23 cellular contexts compared by ENCODE assay signal in genomic region chr2:202142540-202142939, GRCh38.
DNase-seq lines count a peak whose midpoint lies in the region; ATAC-seq, FAIRE-seq and TF ChIP-seq lines count a peak whose summit lies in the region.
"Had no signal": no experiment of that assay in that cellular context is flagged by ENCODE, and none has a peak within 500 bp of the region (broad histone marks: within the 10 kb centered on the region; RNA-seq: fewer than 3 reads in every experiment).

No MANE protein-coding gene starts in this region.

- H3K36me3 ChIP-seq in IMR-90 (ENCODE audit: control insufficient read depth, insufficient read depth, low read length), result no peaks in the 10 kb centered on the region
- no peaks in the 10 kb centered on the region for H3K36me3 ChIP-seq in GM12878 (ENCODE audit: control insufficient read depth in 2 of 2, insufficient read depth in 2 of 2, low read length in 1 of 2)
- no peaks in the 10 kb centered on the region for H3K36me3 ChIP-seq in endothelial cell of umbilical vein (ENCODE audit: control insufficient read depth in 2 of 2, extremely low read depth in 1 of 2, insufficient read depth in 2 of 2, low read length in 2 of 2)
- H3K36me3 ChIP-seq: BE2C; BLaER1 treated with 17β-estradiol and CSF1 and Interleukin-3, amounts not matched to agents 10 nM and 100 nM had no signal

- H3K9ac ChIP-seq in IMR-90 (ENCODE audit: low read depth, low read length) (no peak overlapping the region), GM12878 (ENCODE audit: control insufficient read depth, insufficient read depth, low read length) (no peak overlapping the region), endothelial cell of umbilical vein (replicated peaks; ENCODE audit: extremely low read depth, insufficient read depth, low read length) (no peak overlapping the region)
- H3K9ac ChIP-seq: BLaER1 treated with 17β-estradiol and CSF1 and Interleukin-3, amounts not matched to agents 10 nM and 100 nM; GM23248 had no signal

- TF ChIP-seq EP300 in GM12878 (IDR thresholded peaks at IDR 0.05; ENCODE audit: borderline replicate concordance in 1 of 2, control insufficient read depth in 1 of 2, low read depth in 2 of 2, low read length in 2 of 2), result no peak

- TF ChIP-seq POLR2A in IMR-90 (IDR thresholded peaks at IDR 0.05; ENCODE audit: low read depth, low read length) (no peak), GM12878 (IDR thresholded peaks at IDR 0.05; ENCODE audit: low read depth, low read length) (no peak), endothelial cell of umbilical vein (IDR thresholded peaks at IDR 0.05; ENCODE audit: low read depth, low read length) (no peak)

- peak overlapping the region; percentile 68; the same call in 1 of the 2 replicates for H2AK5ac ChIP-seq in IMR-90 (ENCODE audit: low read depth, low read length)

- no peak overlapping the region for H2AK9ac ChIP-seq in IMR-90 (replicated peaks; ENCODE audit: low read depth, low read length, poor library complexity)

- no peak overlapping the region for H3K23ac ChIP-seq in IMR-90 (ENCODE audit: low read depth, low read length)

- TF ChIP-seq CTCF in IMR-90 (conservative IDR thresholded peaks at IDR 0.05; ENCODE audit: low read depth, low read length) (no peak), GM12878 (IDR thresholded peaks at IDR 0.05 in 2 of 3, conservative IDR thresholded peaks at IDR 0.05 in 1 of 3; ENCODE audit: control insufficient read depth in 2 of 3, extremely low read depth in 1 of 3, insufficient read depth in 1 of 3, low read depth in 3 of 3, low read length in 3 of 3) (no peak), endothelial cell of umbilical vein (IDR thresholded peaks at IDR 0.05; ENCODE audit: extremely low read depth in 1 of 2, insufficient read depth in 1 of 2, low read depth in 1 of 2, low read length in 2 of 2) (no peak)

- H3K27me3 ChIP-seq in IMR-90 (ENCODE audit: control insufficient read depth, insufficient read depth, low read length) (no peaks in the 10 kb centered on the region), GM12878 (replicated peaks in 1 of 2; ENCODE audit: control insufficient read depth in 2 of 2, insufficient read depth in 2 of 2, low read length in 1 of 2) (peaks cover 0 to under 1% of the 10 kb centered on the region in 2 experiments; a peak in 1 of 4 replicates), endothelial cell of umbilical vein (ENCODE audit: control insufficient read depth in 2 of 2, insufficient read depth in 2 of 2, low read length in 2 of 2) (peaks cover 12% of the 10 kb centered on the region in 2 experiments)
- H3K27me3 ChIP-seq: BE2C; BLaER1 treated with 17β-estradiol and CSF1 and Interleukin-3, amounts not matched to agents 10 nM and 100 nM had no signal

- RAD21 ChIA-PET in GM12878 (lab: Charles Lee; ENCODE audit: unreplicated experiment), result no interaction called here

- H4K91ac ChIP-seq in IMR-90 (ENCODE audit: insufficient read depth, low read depth, low read length), result no peak overlapping the region; the same call in 1 of the 2 replicates

- H3K56ac ChIP-seq in IMR-90 (ENCODE audit: extremely low read depth, insufficient read depth, low read length), result no peak overlapping the region

- POLR2A ChIA-PET in IMR-90 (lab: Charles Lee; ENCODE audit: unreplicated experiment) (no interaction called here), GM12878 (lab: Charles Lee) (no interaction called here), endothelial cell of umbilical vein (lab: Charles Lee) (no interaction called here)

- ATAC-seq in IMR-90 (ENCODE audit: low read depth) (no peak), GM12878 (no peak; the same call in 2 of the 3 replicates)
- ATAC-seq: A549, HCT116 had no signal

- no peak overlapping the region for H2AFZ ChIP-seq in IMR-90 (replicated peaks; ENCODE audit: low read length, poor library complexity)
- no peak overlapping the region for H2AFZ ChIP-seq in GM12878 (ENCODE audit: control insufficient read depth, low read depth, low read length)
- H2AFZ ChIP-seq in endothelial cell of umbilical vein (ENCODE audit: low read depth, low read length), result no peak overlapping the region
- H2AFZ ChIP-seq: GM23248 had no signal

- no peaks in the 10 kb centered on the region for H3K9me3 ChIP-seq in IMR-90 (ENCODE audit: control insufficient read depth, insufficient read depth, low read length)
- no peaks in the 10 kb centered on the region for H3K9me3 ChIP-seq in GM12878 (replicated peaks; ENCODE audit: control insufficient read depth, insufficient read depth, low read length)
- no peaks in the 10 kb centered on the region for H3K9me3 ChIP-seq in endothelial cell of umbilical vein (replicated peaks; ENCODE audit: control insufficient read depth, insufficient read depth, low read length)
- H3K9me3 ChIP-seq: A549; BE2C; BLaER1 treated with 17β-estradiol and CSF1 and Interleukin-3, amounts not matched to agents 10 nM and 100 nM had no signal

- no peak overlapping the region for H4K5ac ChIP-seq in IMR-90 (ENCODE audit: low read depth, low read length)

- H3K4ac ChIP-seq in IMR-90 (ENCODE audit: low read depth, low read length), result no peak overlapping the region

- H3K4me1 ChIP-seq in IMR-90 (ENCODE audit: control insufficient read depth, insufficient read depth, low read length), result peaks cover 20% of the 10 kb centered on the region
- peaks cover 18% of the 10 kb centered on the region for H3K4me1 ChIP-seq in GM12878 (ENCODE audit: control insufficient read depth, insufficient read depth, low read length)
- H3K4me1 ChIP-seq in endothelial cell of umbilical vein (ENCODE audit: control insufficient read depth, extremely low read depth, insufficient read depth, low read length), result no peaks in the 10 kb centered on the region
- H3K4me1 ChIP-seq: A549 had no signal

- H2BK5ac ChIP-seq in IMR-90 (ENCODE audit: low read depth, low read length, poor library complexity, severe bottlenecking), result no peak overlapping the region

- intact Hi-C loops in IMR-90 (cut with micrococcal nuclease), result no loop called here
- intact Hi-C loops in GM12878 (cut with micrococcal nuclease; ENCODE audit: unreplicated experiment), result no loop called here
- intact Hi-C loops in endothelial cell of umbilical vein (cut with micrococcal nuclease), result no loop called here

- BruUV-seq in IMR-90 (replicated peaks; lab: Mats Ljungman, UMichigan) (no TSS peak), GM12878 (replicated peaks; lab: Mats Ljungman, UMichigan) (no TSS peak), endothelial cell of umbilical vein (replicated peaks; lab: Mats Ljungman, UMichigan) (no TSS peak)

- peak; percentile 39 for FAIRE-seq in GM19239 (lab: Jason Lieb, UNC)
- no peak for FAIRE-seq in GM12878 (lab: Jason Lieb, UNC)
- FAIRE-seq in endothelial cell of umbilical vein (lab: Jason Lieb, UNC), result peak; percentile 12
- FAIRE-seq: A549, D721Med, GM12892 had no signal

- dilution Hi-C loops in IMR-90 (cut with HindIII; ENCODE audit: low sequenced_read_pairs, unreplicated experiment), result no loop called here
- dilution Hi-C loops in endothelial cell of umbilical vein (cut with MboI; ENCODE audit: extremely low pct_ligation_motif_present, low sequenced_read_pairs), result no loop called here

- no peak overlapping the region for H3K14ac ChIP-seq in IMR-90 (replicated peaks; ENCODE audit: low read depth, low read length)

- H3K79me1 ChIP-seq in IMR-90 (ENCODE audit: low read depth in 1 of 2, low read length in 2 of 2), result no peaks in the 10 kb centered on the region

- no peak overlapping the region; the same call in 1 of the 2 replicates for H3K18ac ChIP-seq in IMR-90 (ENCODE audit: low read depth, low read length)

- no peak overlapping the region for H4K8ac ChIP-seq in IMR-90 (ENCODE audit: low read depth in 2 of 2, low read length in 2 of 2)

- H3K9me1 ChIP-seq in IMR-90 (ENCODE audit: insufficient read depth, low read length) (peaks cover 12% of the 10 kb centered on the region), endothelial cell of umbilical vein (replicated peaks; ENCODE audit: control insufficient read depth, extremely low read depth, insufficient read depth, low read length) (no peaks in the 10 kb centered on the region)

- H3K27ac ChIP-seq in IMR-90 (ENCODE audit: insufficient read depth, low read length), result no peak overlapping the region
- H3K27ac ChIP-seq in GM12878 (ENCODE audit: control insufficient read depth, insufficient read depth), result no peak overlapping the region
- H3K27ac ChIP-seq in endothelial cell of umbilical vein (ENCODE audit: insufficient read depth, low read depth, low read length), result no peak overlapping the region
- H3K27ac ChIP-seq: A549; BLaER1 treated with 17β-estradiol and CSF1 and Interleukin-3, amounts not matched to agents 10 nM and 100 nM; GM23248 had no signal

- H3K4me2 ChIP-seq in IMR-90 (ENCODE audit: low read depth, low read length) (no peak overlapping the region), GM12878 (ENCODE audit: control insufficient read depth, insufficient read depth) (no peak overlapping the region), endothelial cell of umbilical vein (ENCODE audit: insufficient read depth, low read length) (no peak overlapping the region)
- H3K4me2 ChIP-seq: A549; BLaER1 treated with 17β-estradiol and CSF1 and Interleukin-3, amounts not matched to agents 10 nM and 100 nM had no signal

- H4K20me1 ChIP-seq in IMR-90 (ENCODE audit: insufficient read depth, low read length) (no peaks in the 10 kb centered on the region), GM12878 (ENCODE audit: control insufficient read depth, insufficient read depth) (no peaks in the 10 kb centered on the region), endothelial cell of umbilical vein (replicated peaks; ENCODE audit: control insufficient read depth, extremely low read depth, insufficient read depth, low read length) (no peaks in the 10 kb centered on the region)
- H4K20me1 ChIP-seq: BLaER1 treated with 17β-estradiol and CSF1 and Interleukin-3, amounts not matched to agents 10 nM and 100 nM had no signal

- H3K4me3 ChIP-seq in IMR-90 (ENCODE audit: insufficient read depth, low read depth, low read length) (no peak overlapping the region), GM12878 (no peak overlapping the region), endothelial cell of umbilical vein (replicated peaks in 1 of 3; ENCODE audit: insufficient read depth in 1 of 3, low read depth in 1 of 3, low read length in 3 of 3) (no peak overlapping the region)
- H3K4me3 ChIP-seq: A549; BLaER1 treated with 17β-estradiol and CSF1 and Interleukin-3, amounts not matched to agents 10 nM and 100 nM; GM23248 had no signal

- H2BK120ac ChIP-seq in IMR-90 (ENCODE audit: low read depth, low read length), result peak overlapping the region; percentile 18

- CTCF ChIA-PET in IMR-90 (lab: Yijun Ruan, JAX) (no interaction called here), GM12878 (lab: Yijun Ruan, JAX) (no interaction called here), endothelial cell of umbilical vein (lab: Charles Lee) (no interaction called here)

- SMC1A ChIA-PET in GM12878 (lab: Charles Lee; ENCODE audit: uncharacterized antibody, unreplicated experiment), result no interaction called here

- TF ChIP-seq RAD21 in IMR-90 (IDR thresholded peaks at IDR 0.05; ENCODE audit: low read length) (no peak), GM12878 (IDR thresholded peaks at IDR 0.05; ENCODE audit: insufficient read depth, low read depth, low read length) (no peak)

- DNase-seq in GM19239 (ENCODE audit: insufficient read length, low spot score), result no peak
- no peak for DNase-seq in IMR-90
- no peak for DNase-seq in GM12878 (ENCODE audit: low read depth, low spot score)
- no peak for DNase-seq in endothelial cell of umbilical vein (ENCODE audit: low read depth, low spot score)
- no peak for DNase-seq in superior temporal gyrus (ENCODE audit: extremely low spot score)
- DNase-seq in hippocampal formation (lab: John Stamatoyannopoulos, UW), result no peak
- no peak for DNase-seq in inferior parietal cortex (ENCODE audit: extremely low spot score)
- DNase-seq: 8988T; ACHN; AML-193; BE2C; CD4-positive, alpha-beta T cell; CD8-positive, alpha-beta memory T cell; DMS53; DMS79 treated with DMSO at 0.1 percent for 48 hours; GF-D8; GM23248; H9 had no signal

- WGBS in IMR-90 (ENCODE audit: extremely low coverage in 2 of 2, insufficient read length in 1 of 2), 2 experiments, result no CpG with 5 or more reads among the region's 1 CpG
- 50% methylated on average over 1 of the region's 1 CpG for WGBS in GM12878 (ENCODE audit: insufficient coverage, insufficient replicate concordance, low lambda C conversion rate, missing lambda C conversion rate)

- H3K79me2 ChIP-seq in GM12878 (ENCODE audit: control insufficient read depth, insufficient read depth, low read length) (no peaks in the 10 kb centered on the region), endothelial cell of umbilical vein (ENCODE audit: control insufficient read depth, insufficient read depth, low read length) (no peaks in the 10 kb centered on the region)

- H2BK15ac ChIP-seq in IMR-90 (ENCODE audit: low read depth, low read length), result 0 out of 3 replicates have a peak overlapping the region, but pooled peaks have one; percentile 55

- peak overlapping the region; percentile 55; the same call in 1 of the 2 replicates for H2BK20ac ChIP-seq in IMR-90 (ENCODE audit: low read depth, low read length)

- in situ Hi-C loops in IMR-90 (cut with MboI; ENCODE audit: low sequenced_read_pairs) (no loop called here), GM12878 (cut with MboI) (no loop called here)
